ENCODE assay signal across 22 cellular contexts in the genomic region with DNA sequence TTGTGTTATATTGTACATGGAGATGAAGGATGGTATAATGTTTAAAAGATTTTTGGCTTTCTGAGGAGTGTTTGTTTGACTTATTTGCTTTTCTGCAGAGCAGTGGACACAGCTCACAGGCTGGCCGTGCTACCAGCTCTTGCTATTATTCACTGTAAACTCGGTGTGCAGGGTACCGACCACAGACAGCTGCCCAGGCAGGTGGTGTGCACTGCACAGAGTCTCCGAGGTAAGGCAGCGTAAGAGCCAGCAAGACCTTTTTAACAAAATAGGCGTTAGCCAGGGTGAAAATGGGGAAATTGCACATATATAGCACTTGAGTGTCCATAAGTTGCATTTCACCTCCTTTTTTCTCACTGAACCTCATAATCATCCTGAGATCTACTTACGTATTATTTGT.
DNase-seq lines count a peak whose midpoint lies in the region; TF ChIP-seq lines count a peak whose summit lies in the region.
"Had no signal": no experiment of that assay in that cellular context is flagged by ENCODE, and none has a peak within 500 bp of the region (broad histone marks: within the 10 kb centered on the region; RNA-seq: fewer than 3 reads in every experiment).

No MANE protein-coding gene starts in this region.

- no peak for TF ChIP-seq POLR2A in Peyer's patch (IDR thresholded peaks at IDR 0.05)

- H3K4me1 ChIP-seq in Peyer's patch: no peaks in the 10 kb centered on the region
- H3K4me1 ChIP-seq: BE2C had no signal

- no peaks in the 10 kb centered on the region for H3K9me3 ChIP-seq in Peyer's patch
- H3K9me3 ChIP-seq: BE2C, SK-N-SH had no signal

- H3K27ac ChIP-seq in Peyer's patch: no peak overlapping the region
- H3K27ac ChIP-seq: 22Rv1, KMS-11 had no signal

- no peak overlapping the region for H3K4me3 ChIP-seq in Peyer's patch

- DNase-seq in NCI-H2029 (lab: John Stamatoyannopoulos, UW) (peak; percentile 5), NCI-H2029 treated with DMSO at 0.1 percent for 48 hours (lab: John Stamatoyannopoulos, UW) (no peak), DMS53 treated with DMSO at 0.1 percent for 48 hours (lab: John Stamatoyannopoulos, UW; ENCODE audit: unreplicated experiment) (peak; percentile 55), NCI-H2196 (lab: John Stamatoyannopoulos, UW; ENCODE audit: unreplicated experiment) (peak; percentile 43), RPMI8226 (peak; percentile 34), Peyer's patch (no peak), GM13976 (ENCODE audit: low spot score) (no peak), germinal center (ENCODE audit: low spot score) (no peak)
- DNase-seq: BE2C, DMS79, EL, GF-D8, MM.1S, NCI-H1417 treated with DMSO at 0.1 percent for 48 hours, NCI-H1930, NCI-H446 treated with DMSO at 0.1 percent for 48 hours, NCI-H69, SK-N-SH, SW 1271, T1000 had no signal

- TF ChIP-seq CTCF in Peyer's patch (IDR thresholded peaks at IDR 0.05) (no peak), GM13976 (IDR thresholded peaks at IDR 0.05; ENCODE audit: borderline replicate concordance, control extremely low read depth, extremely low read depth, insufficient read depth, missing control alignments) (no peak)

- no peaks in the 10 kb centered on the region for H3K27me3 ChIP-seq in Peyer's patch
- H3K27me3 ChIP-seq: BE2C had no signal

- H3K36me3 ChIP-seq in Peyer's patch: no peaks in the 10 kb centered on the region
- H3K36me3 ChIP-seq: BE2C had no signal

- in situ Hi-C loops in GM13976 (cut with MboI; ENCODE audit: low sequenced_read_pairs, unreplicated experiment): no loop called here

Comparison
In these comparisons a context has a peak if more than half of its experiments do, and no peak if none do; other contexts are left out.
1. DNase-seq: peak in NCI-H2029 (single experiment), DMS53 treated with DMSO at 0.1 percent for 48 hours (single experiment), NCI-H2196 (single experiment) and RPMI8226 (single experiment); none in NCI-H2029 treated with DMSO at 0.1 percent for 48 hours (single experiment), Peyer's patch (0 of 3), GM13976 (single experiment) and germinal center (single experiment).